Comparison of ENCODE assay signal across 20 cellular contexts in genomic region chr15:30962659-30963058, GRCh38. TPM values are rescaled to one million over a fixed set of nuclear protein-coding genes. Genes with fewer than 3 reads are reported as not detected.
DNase-seq lines count a peak whose midpoint lies in the region; ATAC-seq and TF ChIP-seq lines count a peak whose summit lies in the region.
"Had no signal": no experiment of that assay in that cellular context is flagged by ENCODE, and none has a peak within 500 bp of the region (broad histone marks: within the 10 kb centered on the region; RNA-seq: fewer than 3 reads in every experiment).

No MANE protein-coding gene starts in this region.

- no peaks in the 10 kb centered on the region for H3K79me2 ChIP-seq in DND-41 (ENCODE audit: insufficient read depth, low read length)

- TF ChIP-seq CTCF in DND-41 (IDR thresholded peaks at IDR 0.05; ENCODE audit: borderline replicate concordance, extremely low read depth, low read length, poor library complexity, severe bottlenecking): no peak
- no peak for TF ChIP-seq CTCF in activated CD8-positive, alpha-beta T cell treated with anti-CD3 and anti-CD28 coated beads for 36 hours (IDR thresholded peaks at IDR 0.05)
- no peak for TF ChIP-seq CTCF in nephron progenitor cell (IDR thresholded peaks at IDR 0.05)

- H3K4me1 ChIP-seq in DND-41 (ENCODE audit: insufficient read depth, low read length): peaks cover 21% of the 10 kb centered on the region
- H3K4me1 ChIP-seq: upper lobe of right lung had no signal

- H3K27ac ChIP-seq in DND-41 (ENCODE audit: low read length): no peak overlapping the region; the same call in 1 of the 2 replicates
- H3K27ac ChIP-seq: brain microvascular endothelial cell, esophagus muscularis mucosa, GM23248, right atrium auricular region, spleen, upper lobe of right lung had no signal

- no peaks in the 10 kb centered on the region for H4K20me1 ChIP-seq in DND-41 (ENCODE audit: insufficient read depth, low read length)

- H3K9me3 ChIP-seq in DND-41 (ENCODE audit: insufficient read depth, low read length, severe bottlenecking): no peaks in the 10 kb centered on the region
- H3K9me3 ChIP-seq: esophagus muscularis mucosa, right atrium auricular region, spleen, upper lobe of right lung had no signal

- H3K4me1 Mint-ChIP-seq in T-helper 1 cell treated with Interleukin-12 subunit alpha and Interleukin-12 subunit beta and Interleukin-4 antibody, amounts not matched to agents 30 μg/mL and 1 μg/mL, for 36 hours (ENCODE audit: low read depth): peaks cover 6% of the 10 kb centered on the region
- H3K4me1 Mint-ChIP-seq in activated CD8-positive, alpha-beta T cell treated with anti-CD3 and anti-CD28 coated beads for 36 hours (ENCODE audit: low read depth): peaks cover 22% of the 10 kb centered on the region
- no peaks in the 10 kb centered on the region for H3K4me1 Mint-ChIP-seq in nephron progenitor cell
- peaks cover 13% of the 10 kb centered on the region for H3K4me1 Mint-ChIP-seq in activated CD4-positive, alpha-beta memory T cell treated with anti-CD3 and anti-CD28 coated beads for 36 hours (ENCODE audit: low read depth)

- H3K27ac Mint-ChIP-seq in T-helper 1 cell treated with Interleukin-12 subunit alpha and Interleukin-12 subunit beta and Interleukin-4 antibody, amounts not matched to agents 30 μg/mL and 1 μg/mL, for 36 hours: peak overlapping the region; percentile 14
- H3K27ac Mint-ChIP-seq in activated CD8-positive, alpha-beta T cell treated with anti-CD3 and anti-CD28 coated beads for 36 hours: peak overlapping the region; percentile 11
- H3K27ac Mint-ChIP-seq in nephron progenitor cell: peak overlapping the region; percentile 30
- H3K27ac Mint-ChIP-seq in activated CD4-positive, alpha-beta memory T cell treated with anti-CD3 and anti-CD28 coated beads for 36 hours: no peak overlapping the region
- H3K27ac Mint-ChIP-seq: B cell had no signal

- POLR2A ChIA-PET in activated CD8-positive, alpha-beta T cell treated with anti-CD3 and anti-CD28 coated beads for 36 hours (lab: Charles Lee): interaction anchor here (0.7 to 1.7 kb wide), 2 partner anchors 10 to 15 kb away, joined by 3 to 7 read pairs; no protein-coding TSS in a partner anchor
- POLR2A ChIA-PET in activated CD4-positive, alpha-beta memory T cell treated with anti-CD3 and anti-CD28 coated beads for 36 hours (lab: Charles Lee): no interaction called here

- H3K27me3 ChIP-seq in DND-41 (ENCODE audit: insufficient read depth, low read length, poor library complexity): no peaks in the 10 kb centered on the region
- H3K27me3 ChIP-seq: brain microvascular endothelial cell, esophagus muscularis mucosa, right atrium auricular region, spleen, upper lobe of right lung had no signal

- ATAC-seq in DND-41 (ENCODE audit: insufficient read depth, low read depth) (peak; percentile 89), GM18502 (IDR thresholded peaks at IDR 0.05; ENCODE audit: poor library complexity, unreplicated experiment) (no peak), HG03439 (IDR thresholded peaks at IDR 0.05; ENCODE audit: unreplicated experiment) (no peak)
- peak; percentile 56 for ATAC-seq in activated CD8-positive, alpha-beta T cell treated with anti-CD3 and anti-CD28 coated beads for 36 hours
- ATAC-seq: upper lobe of right lung had no signal

- peaks cover 23% of the 10 kb centered on the region for H3K36me3 Mint-ChIP-seq in T-helper 1 cell treated with Interleukin-12 subunit alpha and Interleukin-12 subunit beta and Interleukin-4 antibody, amounts not matched to agents 30 μg/mL and 1 μg/mL, for 36 hours (ENCODE audit: low read depth)
- peaks cover 19% of the 10 kb centered on the region for H3K36me3 Mint-ChIP-seq in activated CD8-positive, alpha-beta T cell treated with anti-CD3 and anti-CD28 coated beads for 36 hours (ENCODE audit: low read depth)
- peaks cover 43% of the 10 kb centered on the region for H3K36me3 Mint-ChIP-seq in nephron progenitor cell (ENCODE audit: low read depth)
- peaks cover 21% of the 10 kb centered on the region for H3K36me3 Mint-ChIP-seq in activated CD4-positive, alpha-beta memory T cell treated with anti-CD3 and anti-CD28 coated beads for 36 hours

- no peak overlapping the region for H2AFZ ChIP-seq in DND-41 (ENCODE audit: low read depth, low read length)
- H2AFZ ChIP-seq: GM23248 had no signal

- intact Hi-C loops in activated CD8-positive, alpha-beta T cell treated with anti-CD3 and anti-CD28 coated beads for 36 hours (cut with micrococcal nuclease): no loop called here
- intact Hi-C loops in activated CD4-positive, alpha-beta memory T cell treated with anti-CD3 and anti-CD28 coated beads for 36 hours (cut with micrococcal nuclease): no loop called here

- H3K9me3 Mint-ChIP-seq in T-helper 1 cell treated with Interleukin-12 subunit alpha and Interleukin-12 subunit beta and Interleukin-4 antibody, amounts not matched to agents 30 μg/mL and 1 μg/mL, for 36 hours: no peaks in the 10 kb centered on the region
- H3K9me3 Mint-ChIP-seq in activated CD8-positive, alpha-beta T cell treated with anti-CD3 and anti-CD28 coated beads for 36 hours: no peaks in the 10 kb centered on the region
- no peaks in the 10 kb centered on the region for H3K9me3 Mint-ChIP-seq in nephron progenitor cell
- H3K9me3 Mint-ChIP-seq in activated CD4-positive, alpha-beta memory T cell treated with anti-CD3 and anti-CD28 coated beads for 36 hours: no peaks in the 10 kb centered on the region

- no peak overlapping the region for H3K9ac ChIP-seq in DND-41 (ENCODE audit: low read depth, low read length)
- H3K9ac ChIP-seq: GM23248 had no signal

- peaks cover 45% of the 10 kb centered on the region for H3K36me3 ChIP-seq in DND-41 (ENCODE audit: insufficient read depth, low read length)

- no peak overlapping the region for H3K4me3 ChIP-seq in DND-41 (ENCODE audit: low read depth in 1 of 2, low read length in 2 of 2)
- H3K4me3 ChIP-seq: esophagus muscularis mucosa, GM23248, lung, right atrium auricular region, spleen, upper lobe of right lung had no signal

- no peak overlapping the region for H3K4me2 ChIP-seq in DND-41 (ENCODE audit: insufficient read depth, low read length)

- H3K27me3 Mint-ChIP-seq in T-helper 1 cell treated with Interleukin-12 subunit alpha and Interleukin-12 subunit beta and Interleukin-4 antibody, amounts not matched to agents 30 μg/mL and 1 μg/mL, for 36 hours (ENCODE audit: low read depth): no peaks in the 10 kb centered on the region
- H3K27me3 Mint-ChIP-seq in activated CD8-positive, alpha-beta T cell treated with anti-CD3 and anti-CD28 coated beads for 36 hours: no peaks in the 10 kb centered on the region
- H3K27me3 Mint-ChIP-seq in nephron progenitor cell (ENCODE audit: low read depth, poor library complexity): no peaks in the 10 kb centered on the region
- no peaks in the 10 kb centered on the region for H3K27me3 Mint-ChIP-seq in activated CD4-positive, alpha-beta memory T cell treated with anti-CD3 and anti-CD28 coated beads for 36 hours
- H3K27me3 Mint-ChIP-seq: B cell had no signal

- CTCF ChIA-PET in activated CD8-positive, alpha-beta T cell treated with anti-CD3 and anti-CD28 coated beads for 36 hours (lab: Charles Lee): interaction anchor here (0.6 to 2.1 kb wide), 2 partner anchors 10 to 103 kb away, joined by 3 to 6 read pairs; no protein-coding TSS in a partner anchor
- CTCF ChIA-PET in activated CD4-positive, alpha-beta memory T cell treated with anti-CD3 and anti-CD28 coated beads for 36 hours (lab: Charles Lee): no interaction called here

- H3K4me3 Mint-ChIP-seq in T-helper 1 cell treated with Interleukin-12 subunit alpha and Interleukin-12 subunit beta and Interleukin-4 antibody, amounts not matched to agents 30 μg/mL and 1 μg/mL, for 36 hours: no peak overlapping the region
- H3K4me3 Mint-ChIP-seq in activated CD8-positive, alpha-beta T cell treated with anti-CD3 and anti-CD28 coated beads for 36 hours: no peak overlapping the region
- H3K4me3 Mint-ChIP-seq in nephron progenitor cell: no peak overlapping the region
- no peak overlapping the region for H3K4me3 Mint-ChIP-seq in activated CD4-positive, alpha-beta memory T cell treated with anti-CD3 and anti-CD28 coated beads for 36 hours
- H3K4me3 Mint-ChIP-seq: B cell had no signal

- DNase-seq in T-helper 1 cell: no peak
- DNase-seq in DND-41: peak; percentile 52
- DNase-seq in activated CD8-positive, alpha-beta T cell treated with anti-CD3 and anti-CD28 coated beads for 36 hours: peak; percentile 13
- DNase-seq in nephron progenitor cell: no peak
- DNase-seq in activated CD4-positive, alpha-beta memory T cell treated with anti-CD3 and anti-CD28 coated beads for 36 hours: no peak
- DNase-seq: brain microvascular endothelial cell; Calu3; GM23248; NCI-H2107; NCI-H526; spleen; stimulated activated CD4-positive, alpha-beta T cell treated with anti-CD3 and anti-CD28 coated beads, Interleukin-4, amount 100 ng/mL, for 4 hours; upper lobe of right lung had no signal

RNA-seq across cellular contexts. Expression of gene MTMR10, which starts 28.8 kb away (rescaled TPM):
- total RNA-seq in activated CD8-positive, alpha-beta T cell treated with anti-CD3 and anti-CD28 coated beads for 36 hours: 10 to 100 TPM; 11.3 to 13.2 TPM
- 10 to 100 TPM; 10.8 to 12.5 TPM for total RNA-seq in activated CD4-positive, alpha-beta memory T cell treated with anti-CD3 and anti-CD28 coated beads for 36 hours

RNA-seq across cellular contexts. Expression of gene FAN1, which starts 58.9 kb away (rescaled TPM):
- total RNA-seq in activated CD8-positive, alpha-beta T cell treated with anti-CD3 and anti-CD28 coated beads for 36 hours: 10 to 100 TPM; 12.0 to 15.7 TPM
- total RNA-seq in activated CD4-positive, alpha-beta memory T cell treated with anti-CD3 and anti-CD28 coated beads for 36 hours: 10 to 100 TPM; 12.6 to 15.0 TPM

Comparison
In these comparisons a context has a peak if more than half of its experiments do, and no peak if none do; other contexts are left out.
1. DNase-seq: peak in DND-41 (single experiment) and activated CD8-positive, alpha-beta T cell treated with anti-CD3 and anti-CD28 coated beads for 36 hours (single experiment); none in T-helper 1 cell (0 of 5), nephron progenitor cell (single experiment) and activated CD4-positive, alpha-beta memory T cell treated with anti-CD3 and anti-CD28 coated beads for 36 hours (single experiment).
2. ATAC-seq: peak in DND-41 (single experiment) and activated CD8-positive, alpha-beta T cell treated with anti-CD3 and anti-CD28 coated beads for 36 hours (single experiment); none in GM18502 (single experiment) and HG03439 (single experiment).